23 cellular contexts compared by ENCODE assay signal in genomic region chr2:236668531-236668969, GRCh38.
A peak's percentile ranks its signal among the peaks of the same experiment; 100 is the strongest.
DNase-seq lines count a peak whose midpoint lies in the region; ATAC-seq and TF ChIP-seq lines count a peak whose summit lies in the region.
"Had no signal": no experiment of that assay in that cellular context is flagged by ENCODE, and none has a peak within 500 bp of the region (broad histone marks: within the 10 kb centered on the region; RNA-seq: fewer than 3 reads in every experiment).

No MANE protein-coding gene starts in this region.

- no peak overlapping the region for H3K4me3 ChIP-seq in lung
- H3K4me3 ChIP-seq in suprapubic skin: no peak overlapping the region

- intact Hi-C loops in CD14-positive monocyte (cut with micrococcal nuclease): no loop called here

- no peak for ATAC-seq in activated CD8-positive, alpha-beta memory T cell treated with anti-CD3 and anti-CD28 coated beads, Interleukin-2, amount 10 ng/mL, durations not matched to agents 7 days and 5 days
- no peak for ATAC-seq in lung (ENCODE audit: insufficient read depth, low FRiP score)
- ATAC-seq in HG03159 (IDR thresholded peaks at IDR 0.05; ENCODE audit: unreplicated experiment): no peak
- ATAC-seq: PC-3, Right ventricle myocardium inferior had no signal

- CTCF ChIA-PET in activated CD8-positive, alpha-beta memory T cell treated with anti-CD3 and anti-CD28 coated beads, Interleukin-2, amount 10 ng/mL, durations not matched to agents 7 days and 5 days (lab: Charles Lee): no interaction called here

- no peaks in the 10 kb centered on the region for H3K4me1 ChIP-seq in lung (ENCODE audit: control insufficient read depth in 2 of 2, insufficient read depth in 2 of 2, low read length in 2 of 2)
- peaks cover 3% of the 10 kb centered on the region for H3K4me1 ChIP-seq in suprapubic skin

- H3K9me3 ChIP-seq in lung (ENCODE audit: control insufficient read depth in 2 of 2, insufficient read depth in 1 of 2, low read length in 1 of 2) (peaks cover 0 to 13% of the 10 kb centered on the region in 2 donors), suprapubic skin (peaks cover 3% of the 10 kb centered on the region)

- H3K36me3 ChIP-seq in lung (ENCODE audit: control insufficient read depth in 2 of 2, insufficient read depth in 2 of 2, low read length in 2 of 2) (no peaks in the 10 kb centered on the region), suprapubic skin (no peaks in the 10 kb centered on the region)

- TF ChIP-seq POLR2A in suprapubic skin (IDR thresholded peaks at IDR 0.05): no peak

- peaks cover 2% of the 10 kb centered on the region for H3K27me3 Mint-ChIP-seq in activated CD8-positive, alpha-beta memory T cell treated with anti-CD3 and anti-CD28 coated beads, Interleukin-2, amount 10 ng/mL, durations not matched to agents 7 days and 5 days
- H3K27me3 Mint-ChIP-seq in CD14-positive monocyte (ENCODE audit: low read depth in 3 of 3): peaks cover 12 to 28% (median 18%) of the 10 kb centered on the region in 3 donors
- H3K27me3 Mint-ChIP-seq: CD4-positive, CD25-positive, alpha-beta regulatory T cell had no signal

- no peak overlapping the region for H3K27ac Mint-ChIP-seq in activated CD8-positive, alpha-beta memory T cell treated with anti-CD3 and anti-CD28 coated beads, Interleukin-2, amount 10 ng/mL, durations not matched to agents 7 days and 5 days
- H3K27ac Mint-ChIP-seq in CD14-positive monocyte: no peak overlapping the region
- H3K27ac Mint-ChIP-seq: CD4-positive, CD25-positive, alpha-beta regulatory T cell had no signal

- TF ChIP-seq EP300 in suprapubic skin (IDR thresholded peaks at IDR 0.05): no peak

- H3K27ac ChIP-seq in lung (ENCODE audit: low read depth in 1 of 2, low read length in 1 of 2) (no peak overlapping the region), suprapubic skin (no peak overlapping the region)

- 94 to 95% methylated on average over 8 of the region's 8 CpGs for WGBS in lung, 2 donors
- WGBS in suprapubic skin: 94% methylated on average over 8 of the region's 8 CpGs

- H3K9me3 Mint-ChIP-seq in activated CD8-positive, alpha-beta memory T cell treated with anti-CD3 and anti-CD28 coated beads, Interleukin-2, amount 10 ng/mL, durations not matched to agents 7 days and 5 days (ENCODE audit: low read depth): no peaks in the 10 kb centered on the region
- peaks cover 0 to 15% (median 9%) of the 10 kb centered on the region in 7 donors for H3K9me3 Mint-ChIP-seq in CD14-positive monocyte

- no peaks in the 10 kb centered on the region for H3K4me1 Mint-ChIP-seq in activated CD8-positive, alpha-beta memory T cell treated with anti-CD3 and anti-CD28 coated beads, Interleukin-2, amount 10 ng/mL, durations not matched to agents 7 days and 5 days
- no peaks in the 10 kb centered on the region for H3K4me1 Mint-ChIP-seq in CD14-positive monocyte
- H3K4me1 Mint-ChIP-seq: CD4-positive, CD25-positive, alpha-beta regulatory T cell had no signal

- DNase-seq in activated CD8-positive, alpha-beta memory T cell treated with anti-CD3 and anti-CD28 coated beads, Interleukin-2, amount 50 U/mL, for 48 hours: peak; percentile 30
- DNase-seq in activated CD8-positive, alpha-beta memory T cell treated with anti-CD3 and anti-CD28 coated beads, Interleukin-2, amount 10 ng/mL, durations not matched to agents 7 days and 5 days: no peak
- DNase-seq in lung (ENCODE audit: low spot score): peak; percentile 28
- DNase-seq in suprapubic skin (ENCODE audit: low spot score in 2 of 2): peak; percentile 17 to 45
- DNase-seq in CD14-positive monocyte (ENCODE audit: low spot score): no peak
- no peak for DNase-seq in stimulated activated CD4-positive, alpha-beta T cell treated with anti-CD3 and anti-CD28 coated beads, Interleukin-15, amount 100 ng/mL, for 24 hours
- DNase-seq: 8988T; ACHN; CD4-positive, CD25-positive, alpha-beta regulatory T cell; DMS153; DND-41; HCEC 1CT; KBM-7; MV-4-11; NCI-H1105; NCI-H1436 treated with DMSO at 0.1 percent for 48 hours; NCI-H1930; NCI-H446; NCI-H524 treated with DMSO at 0.1 percent for 48 hours; NCI-H774; PC-3 had no signal

- no peaks in the 10 kb centered on the region for H3K36me3 Mint-ChIP-seq in activated CD8-positive, alpha-beta memory T cell treated with anti-CD3 and anti-CD28 coated beads, Interleukin-2, amount 10 ng/mL, durations not matched to agents 7 days and 5 days
- no peaks in the 10 kb centered on the region for H3K36me3 Mint-ChIP-seq in CD14-positive monocyte
- H3K36me3 Mint-ChIP-seq: CD4-positive, CD25-positive, alpha-beta regulatory T cell had no signal

- H3K4me3 Mint-ChIP-seq in activated CD8-positive, alpha-beta memory T cell treated with anti-CD3 and anti-CD28 coated beads, Interleukin-2, amount 10 ng/mL, durations not matched to agents 7 days and 5 days: no peak overlapping the region
- no peak overlapping the region for H3K4me3 Mint-ChIP-seq in CD14-positive monocyte
- H3K4me3 Mint-ChIP-seq: CD4-positive, CD25-positive, alpha-beta regulatory T cell had no signal

- TF ChIP-seq CTCF in lung (IDR thresholded peaks at IDR 0.05; ENCODE audit: control extremely low read depth, extremely low read depth) (no peak), suprapubic skin (IDR thresholded peaks at IDR 0.05) (no peak), CD14-positive monocyte (IDR thresholded peaks at IDR 0.05) (no peak)

- no peaks in the 10 kb centered on the region for H3K27me3 ChIP-seq in lung (ENCODE audit: control insufficient read depth, insufficient read depth)
- no peaks in the 10 kb centered on the region for H3K27me3 ChIP-seq in suprapubic skin

Comparison
In these comparisons a context has a peak if more than half of its experiments do, and no peak if none do; other contexts are left out.
1. DNase-seq: peak in activated CD8-positive, alpha-beta memory T cell treated with anti-CD3 and anti-CD28 coated beads, Interleukin-2, amount 50 U/mL, for 48 hours (single experiment), lung (single experiment) and suprapubic skin (2 of 2); none in activated CD8-positive, alpha-beta memory T cell treated with anti-CD3 and anti-CD28 coated beads, Interleukin-2, amount 10 ng/mL, durations not matched to agents 7 days and 5 days (single experiment), CD14-positive monocyte (single experiment) and stimulated activated CD4-positive, alpha-beta T cell treated with anti-CD3 and anti-CD28 coated beads, Interleukin-15, amount 100 ng/mL, for 24 hours (single experiment).